15 cellular contexts compared by ENCODE assay signal in the genomic region with DNA sequence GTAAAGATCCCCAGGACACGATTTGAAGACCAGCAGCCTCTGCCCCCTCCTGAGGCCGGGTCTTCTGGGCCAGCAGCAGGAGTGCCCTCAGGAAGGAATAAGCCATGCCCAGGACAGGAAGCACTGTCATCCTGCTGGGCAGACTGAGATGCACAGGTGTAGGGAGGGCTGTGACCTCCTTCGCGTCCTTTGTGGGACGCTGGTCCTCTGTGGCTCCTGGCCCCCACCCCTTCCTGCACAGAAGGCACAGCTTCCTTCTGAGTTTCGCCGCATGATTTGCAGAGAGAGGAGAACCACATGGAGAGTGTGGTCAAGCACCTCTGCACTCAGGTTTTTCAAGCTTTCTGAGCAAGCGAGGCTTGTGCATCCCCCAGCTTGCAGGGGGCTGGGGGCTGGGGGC.
DNase-seq lines count a peak whose midpoint lies in the region; ATAC-seq and TF ChIP-seq lines count a peak whose summit lies in the region.
"Had no signal": no experiment of that assay in that cellular context is flagged by ENCODE, and none has a peak within 500 bp of the region (broad histone marks: within the 10 kb centered on the region; RNA-seq: fewer than 3 reads in every experiment).

No MANE protein-coding gene starts in this region.

- TF ChIP-seq CTCF in Loucy (conservative IDR thresholded peaks at IDR 0.05; ENCODE audit: low read length) (no peak), parathyroid adenoma (IDR thresholded peaks at IDR 0.05) (no peak), right lobe of liver (IDR thresholded peaks at IDR 0.05) (no peak), coronary artery (IDR thresholded peaks at IDR 0.05) (no peak)

- DNase-seq in left ventricle myocardium superior = peak; percentile 1
- DNase-seq in cardiac septum (ENCODE audit: low spot score) = no peak
- DNase-seq in CMK (ENCODE audit: low read depth) = peak; percentile 41
- no peak for DNase-seq in right lobe of liver
- DNase-seq in coronary artery (ENCODE audit: low spot score) = no peak
- DNase-seq: BE2C; CD4-positive, alpha-beta memory T cell; DMS 273 treated with DMSO at 0.1 percent for 48 hours; DMS53; KBM-7 had no signal

- TF ChIP-seq POLR2A in GM18505 (IDR thresholded peaks at IDR 0.05; ENCODE audit: borderline replicate concordance, extremely low read depth, insufficient read depth, insufficient read length) (no peak), right lobe of liver (IDR thresholded peaks at IDR 0.05) (no peak)

- H3K27me3 ChIP-seq in Loucy (ENCODE audit: insufficient read depth, low read length, poor library complexity, severe bottlenecking) = no peaks in the 10 kb centered on the region
- no peaks in the 10 kb centered on the region for H3K27me3 ChIP-seq in parathyroid adenoma (ENCODE audit: control insufficient read depth, insufficient read depth, low read length)
- no peaks in the 10 kb centered on the region for H3K27me3 ChIP-seq in right lobe of liver
- H3K27me3 ChIP-seq: BE2C had no signal

- WGBS in right lobe of liver (ENCODE audit: insufficient coverage, low coverage, low lambda C conversion rate, missing lambda C conversion rate) = 22% methylated on average over 3 of the region's 8 CpGs

- H3F3A ChIP-seq in Loucy (ENCODE audit: low read depth) = no peaks in the 10 kb centered on the region

- H3K9me3 ChIP-seq in Loucy (ENCODE audit: insufficient read depth, low read depth, low read length) (peaks cover 4% of the 10 kb centered on the region; the same call in 1 of the 2 replicates), parathyroid adenoma (ENCODE audit: control insufficient read depth, low read length) (no peaks in the 10 kb centered on the region), right lobe of liver (no peaks in the 10 kb centered on the region)
- H3K9me3 ChIP-seq: BE2C had no signal

- H2AFZ ChIP-seq in Loucy (ENCODE audit: low read length) = no peak overlapping the region
- no peak overlapping the region for H2AFZ ChIP-seq in parathyroid adenoma

- H3K9ac ChIP-seq in Loucy (ENCODE audit: low read depth, low read length, poor library complexity, severe bottlenecking) (peak overlapping the region; percentile 69), parathyroid adenoma (no peak overlapping the region)

- H3K36me3 ChIP-seq in Loucy (ENCODE audit: insufficient read depth, low read length) (peaks cover 37% of the 10 kb centered on the region; the same call in 1 of the 2 replicates), parathyroid adenoma (ENCODE audit: control insufficient read depth, insufficient read depth, low read length) (no peaks in the 10 kb centered on the region), right lobe of liver (no peaks in the 10 kb centered on the region)
- H3K36me3 ChIP-seq: HAP-1 had no signal

- no peak for ATAC-seq in left ventricle myocardium superior
- no peak for ATAC-seq in GM18505 (IDR thresholded peaks at IDR 0.05; ENCODE audit: unreplicated experiment)
- ATAC-seq in right lobe of liver = no peak
- ATAC-seq: HepG2 had no signal

- H3K27ac ChIP-seq in parathyroid adenoma (peak overlapping the region; percentile 9), right lobe of liver (no peak overlapping the region), coronary artery (no peak overlapping the region)

- H3K4me3 ChIP-seq in Loucy (ENCODE audit: low read length, poor library complexity, severe bottlenecking) = peak overlapping the region; percentile 35
- H3K4me3 ChIP-seq in parathyroid adenoma (ENCODE audit: low read depth, low read length) = no peak overlapping the region
- H3K4me3 ChIP-seq in right lobe of liver = no peak overlapping the region
- no peak overlapping the region for H3K4me3 ChIP-seq in coronary artery
- H3K4me3 ChIP-seq: HAP-1 had no signal

- peak overlapping the region; percentile 74 for H3K4me2 ChIP-seq in Loucy (ENCODE audit: low read depth, low read length, poor library complexity, severe bottlenecking)
- no peak overlapping the region for H3K4me2 ChIP-seq in parathyroid adenoma (ENCODE audit: low read length)

- H3K4me1 ChIP-seq in Loucy (ENCODE audit: insufficient read depth, low read length, poor library complexity, severe bottlenecking) (peaks cover 33% of the 10 kb centered on the region), parathyroid adenoma (no peaks in the 10 kb centered on the region), right lobe of liver (no peaks in the 10 kb centered on the region)
- H3K4me1 ChIP-seq: BE2C, HAP-1 had no signal

- no peaks in the 10 kb centered on the region for H3K9me2 ChIP-seq in Loucy (replicated peaks; ENCODE audit: low read depth, low read length)

- intact Hi-C loops in left ventricle myocardium superior (cut with micrococcal nuclease) = no loop called here
- intact Hi-C loops in cardiac septum (cut with DNase I) = no loop called here
- intact Hi-C loops in right lobe of liver (cut with DNase I) = no loop called here

- H3K79me2 ChIP-seq in Loucy (ENCODE audit: insufficient read depth, low read length) = peaks cover 5% of the 10 kb centered on the region; the same call in 1 of the 2 replicates
- H3K79me2 ChIP-seq in parathyroid adenoma = peaks cover 31% of the 10 kb centered on the region

- no peaks in the 10 kb centered on the region for H4K20me1 ChIP-seq in Loucy (ENCODE audit: insufficient read depth, low read length, poor library complexity, severe bottlenecking)

Comparison
In these comparisons a context has a peak if more than half of its experiments do, and no peak if none do; other contexts are left out.
1. DNase-seq: peak in left ventricle myocardium superior (single experiment) and CMK (single experiment); none in cardiac septum (single experiment), right lobe of liver (0 of 3) and coronary artery (single experiment).